Comparison of ENCODE assay signal across 30 cellular contexts in the genomic region with DNA sequence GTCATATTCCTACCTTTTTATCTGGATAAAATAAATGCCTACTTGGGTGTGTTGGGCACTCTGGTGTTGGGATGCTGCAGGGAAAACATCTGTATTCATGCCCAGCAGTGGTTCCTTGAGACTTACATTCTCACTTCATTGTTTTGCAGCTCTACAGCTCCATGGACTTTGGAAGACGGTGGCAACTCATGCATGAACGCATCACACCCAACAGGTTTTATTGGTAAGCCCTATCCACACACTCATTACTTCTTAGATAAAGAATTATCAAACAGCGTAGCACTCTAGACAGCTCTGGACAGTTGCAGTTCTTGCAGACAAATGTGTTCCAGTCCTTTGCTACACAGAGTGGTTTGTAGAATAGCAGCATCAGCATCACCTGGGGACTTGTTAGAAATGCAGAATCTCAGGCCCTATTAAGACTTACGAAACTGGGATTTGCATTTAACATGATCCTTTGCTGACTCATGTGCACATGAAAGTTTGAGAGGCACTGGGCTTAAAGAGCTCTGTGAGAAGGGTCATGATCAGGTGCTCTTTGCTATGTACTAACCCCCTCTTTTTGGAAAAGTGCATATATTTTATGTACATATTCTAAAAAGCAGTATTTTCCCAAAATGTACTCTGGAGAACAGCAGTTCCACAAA.
"Had no signal": no experiment of that assay in that cellular context is flagged by ENCODE, and none has a peak within 500 bp of the region (broad histone marks: within the 10 kb centered on the region; RNA-seq: fewer than 3 reads in every experiment).

No MANE protein-coding gene starts in this region.

- DNase-seq: activated CD4-positive, alpha-beta memory T cell treated with anti-CD3 and anti-CD28 coated beads for 36 hours; activated CD4-positive, alpha-beta T cell treated with anti-CD3 and anti-CD28 coated beads for 36 hours; activated CD4-positive, alpha-beta T cell treated with anti-CD3 and anti-CD28 coated beads, Interleukin-2, amount 10 ng/mL, durations not matched to agents 24 days and 14 days; activated CD4-positive, CD25-positive, alpha-beta regulatory T cell; activated CD4-positive, CD25-positive, alpha-beta regulatory T cell treated with anti-CD3 and anti-CD28 coated beads, Interleukin-2, amount 50 U/mL, for 72 hours; activated CD8-positive, alpha-beta memory T cell treated with anti-CD3 and anti-CD28 coated beads, Interleukin-2, amount 10 ng/mL, durations not matched to agents 7 days and 5 days; activated CD8-positive, alpha-beta memory T cell treated with anti-CD3 and anti-CD28 coated beads, Interleukin-2, amount 50 U/mL, for 4 hours; activated CD8-positive, alpha-beta T cell treated with anti-CD3 and anti-CD28 coated beads, Interleukin-2, amount 10 ng/mL, durations not matched to agents 7 days and 5 days; activated effector memory CD4-positive, alpha-beta T cell treated with anti-CD3 and anti-CD28 coated beads, Interleukin-2, amount 50 U/mL, for 16 hours; activated naive CD4-positive, alpha-beta T cell treated with anti-CD3 and anti-CD28 coated beads for 36 hours; activated naive CD8-positive, alpha-beta T cell treated with anti-CD3 and anti-CD28 coated beads for 36 hours; activated naive CD8-positive, alpha-beta T cell treated with anti-CD3 and anti-CD28 coated beads, Interleukin-2, amount 50 U/mL, for 24 hours; activated T-cell treated with anti-CD3 and anti-CD28 coated beads, Interleukin-2, amount 50 U/mL, for 1 hour; activated T-cell treated with anti-CD3 and anti-CD28 coated beads, Interleukin-2, amount 50 U/mL, for 48 hours; adrenal gland; amygdala; aorta; body of pancreas; central memory CD4-positive, alpha-beta T cell; cerebellar nuclear complex; colonic mucosa; effector CD8-positive, alpha-beta T cell; foreskin keratinocyte; gastrocnemius medialis; glutamatergic neuron; heart left ventricle; T-helper 2 cell had no signal

- H3K36me3 ChIP-seq: adrenal gland, cardiac muscle cell, colonic mucosa, gastrocnemius medialis, heart left ventricle had no signal

- H3K9me3 ChIP-seq: adrenal gland, body of pancreas, colonic mucosa, gastrocnemius medialis, heart left ventricle had no signal

- H3K27ac ChIP-seq: adrenal gland, body of pancreas, cardiac muscle cell, colonic mucosa, epithelial cell of prostate, foreskin keratinocyte, gastrocnemius medialis, heart left ventricle had no signal

- H3K4me1 ChIP-seq: adrenal gland, body of pancreas, colonic mucosa, foreskin keratinocyte, gastrocnemius medialis, heart left ventricle had no signal

- ATAC-seq: activated CD4-positive, alpha-beta T cell treated with anti-CD3 and anti-CD28 coated beads for 36 hours; activated CD8-positive, alpha-beta memory T cell treated with anti-CD3 and anti-CD28 coated beads, Interleukin-2, amount 10 ng/mL, durations not matched to agents 7 days and 5 days; activated CD8-positive, alpha-beta T cell treated with anti-CD3 and anti-CD28 coated beads, Interleukin-2, amount 10 ng/mL, durations not matched to agents 7 days and 5 days; activated naive CD8-positive, alpha-beta T cell treated with anti-CD3 and anti-CD28 coated beads, Interleukin-2, amount 50 U/mL, for 24 hours; body of pancreas; esophagus mucosa; foreskin keratinocyte; gastrocnemius medialis; heart left ventricle had no signal

- H3K27me3 ChIP-seq: adrenal gland, body of pancreas, cardiac muscle cell, colonic mucosa, foreskin keratinocyte, gastrocnemius medialis, heart left ventricle had no signal

- H3K4me3 ChIP-seq: adrenal gland, body of pancreas, cardiac muscle cell, colonic mucosa, gastrocnemius medialis, heart left ventricle had no signal
